8 cellular contexts compared by ENCODE assay signal in the genomic region with DNA sequence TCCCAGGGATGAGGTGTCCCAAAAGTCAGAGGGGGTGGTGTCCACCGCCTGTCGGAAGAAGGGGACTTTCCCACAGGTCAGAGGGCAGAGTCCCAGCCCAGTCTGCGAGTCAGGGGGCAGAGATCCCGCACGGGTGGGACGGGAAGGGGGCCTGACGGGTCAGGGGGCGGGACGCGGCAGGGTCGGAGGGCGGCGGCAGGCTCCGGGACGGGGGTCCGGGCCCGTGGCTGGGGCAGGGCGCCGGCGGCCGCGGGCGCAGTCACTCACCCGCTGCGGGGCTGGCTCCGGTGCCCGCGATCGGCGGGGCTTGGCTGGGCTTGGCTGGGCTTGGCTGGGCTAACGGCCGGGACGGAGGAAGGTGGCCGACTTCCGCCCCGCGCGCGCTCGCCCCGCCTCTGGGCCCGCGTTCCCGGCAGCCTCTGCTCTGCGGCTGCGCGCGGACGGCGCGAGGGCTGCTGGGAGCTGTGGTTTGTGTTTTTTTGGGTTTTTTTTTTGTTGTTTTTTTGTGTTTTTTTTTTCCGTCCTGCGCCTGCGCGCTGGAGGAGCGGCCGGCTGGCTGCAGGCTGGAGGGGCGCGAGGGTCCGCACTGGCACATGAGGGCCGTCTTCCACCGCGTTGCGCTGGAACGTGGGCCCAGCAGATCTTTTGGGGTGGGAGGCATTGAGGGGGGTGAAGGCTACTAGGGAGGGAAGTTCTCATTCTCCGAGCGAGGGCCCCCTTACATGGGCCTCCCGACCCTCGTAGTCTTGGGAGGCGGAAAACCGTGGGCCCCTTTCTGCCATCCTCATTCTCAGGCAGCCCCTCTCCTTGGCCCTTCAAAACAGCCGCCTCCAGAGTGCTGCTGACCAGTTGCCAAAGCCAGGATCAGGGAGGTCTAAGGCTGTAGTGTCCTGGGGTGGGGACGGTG. TPM values are rescaled to one million over a fixed set of nuclear protein-coding genes. Genes with fewer than 3 reads are reported as not detected.
DNase-seq lines count a peak whose midpoint lies in the region; ATAC-seq and TF ChIP-seq lines count a peak whose summit lies in the region.

A gene (minus strand): TSS at position 368 of the 907 bp plus-strand sequence. CDS start 12,142 bp downstream, outside the sequence.

- H3K27ac ChIP-seq in dorsolateral prefrontal cortex: peak within 1 kb of the TSS; percentile 70 to 98 (median 93)

- TF ChIP-seq POLR2A in lower leg skin (IDR thresholded peaks at IDR 0.05): peak in 1 of 2 donors; percentile 39

- DNase-seq in AG09319 (ENCODE audit: extremely low read depth, low read depth) (peak; percentile 69), NCI-H524 (lab: John Stamatoyannopoulos, UW) (peak; percentile 86 to 91), dorsolateral prefrontal cortex (peak in 9 of 10 donors; percentile 60 to 89 (median 76)), lower leg skin (ENCODE audit: low spot score in 2 of 2) (peak in 1 of 2 donors; percentile 95)
- DNase-seq in activated CD4-positive, alpha-beta T cell treated with anti-CD3 and anti-CD28 coated beads, Interleukin-2, amount 50 U/mL, for 4 hours: peak; percentile 70 to 74
- DNase-seq in stimulated activated CD4-positive, alpha-beta T cell treated with anti-CD3 and anti-CD28 coated beads, Interleukin-4, amount 100 ng/mL, for 48 hours (ENCODE audit: low read depth in 2 of 2): peak; percentile 74 to 84

- ATAC-seq in GM18870 (IDR thresholded peaks at IDR 0.05; ENCODE audit: unreplicated experiment) (peak; percentile 64), HG03135 (IDR thresholded peaks at IDR 0.05; ENCODE audit: unreplicated experiment) (peak; percentile 85)

- peak within 1 kb of the TSS; percentile 52 to 99 (median 81) for H3K4me3 ChIP-seq in dorsolateral prefrontal cortex
- H3K4me3 ChIP-seq in lower leg skin (ENCODE audit: low read depth, poor library complexity, severe bottlenecking): peak within 1 kb of the TSS; percentile 88

- WGBS in lower leg skin, 2 donors: 1% methylated on average over 45 to 49 of the region's 73 CpGs

- intact Hi-C loops in dorsolateral prefrontal cortex (cut with DNase I) (loop anchor here in 1 of 2 donors (5.0 kb wide), 1 partner anchor 63 kb away; a partner anchor contains a TSS), lower leg skin (cut with DNase I; ENCODE audit: low total_unique reads) (no loop called here)

- H3K27me3 ChIP-seq in dorsolateral prefrontal cortex: no peaks in the 10 kb centered on the region

- TF ChIP-seq CTCF in AG09319 (IDR thresholded peaks at IDR 0.05; ENCODE audit: low read depth, low read length): no peak
- peak in 30 of 56 donors; percentile 6 to 53 (median 26) for TF ChIP-seq CTCF in dorsolateral prefrontal cortex (IDR thresholded peaks at IDR 0.05 in 54 of 56, conservative IDR thresholded peaks at IDR 0.05 in 2 of 56; ENCODE audit: low read depth in 1 of 56, partially characterized antibody in 56 of 56)
- no peak for TF ChIP-seq CTCF in lower leg skin (IDR thresholded peaks at IDR 0.05)

RNA-seq across cellular contexts. Expression of the gene that starts here (rescaled TPM):
- total RNA-seq in dorsolateral prefrontal cortex (10 to 100 TPM; 20.0 to 55.3 (median 29.7) TPM), lower leg skin (10 to 100 TPM; 18.1 to 39.4 (median 28.4) TPM)

Comparison
In these comparisons a context has a peak if more than half of its experiments do, and no peak if none do; other contexts are left out.
1. CTCF ChIP-seq: peak in dorsolateral prefrontal cortex (30 of 56); none in AG09319 (single experiment) and lower leg skin (0 of 3).